In the genomic region with DNA sequence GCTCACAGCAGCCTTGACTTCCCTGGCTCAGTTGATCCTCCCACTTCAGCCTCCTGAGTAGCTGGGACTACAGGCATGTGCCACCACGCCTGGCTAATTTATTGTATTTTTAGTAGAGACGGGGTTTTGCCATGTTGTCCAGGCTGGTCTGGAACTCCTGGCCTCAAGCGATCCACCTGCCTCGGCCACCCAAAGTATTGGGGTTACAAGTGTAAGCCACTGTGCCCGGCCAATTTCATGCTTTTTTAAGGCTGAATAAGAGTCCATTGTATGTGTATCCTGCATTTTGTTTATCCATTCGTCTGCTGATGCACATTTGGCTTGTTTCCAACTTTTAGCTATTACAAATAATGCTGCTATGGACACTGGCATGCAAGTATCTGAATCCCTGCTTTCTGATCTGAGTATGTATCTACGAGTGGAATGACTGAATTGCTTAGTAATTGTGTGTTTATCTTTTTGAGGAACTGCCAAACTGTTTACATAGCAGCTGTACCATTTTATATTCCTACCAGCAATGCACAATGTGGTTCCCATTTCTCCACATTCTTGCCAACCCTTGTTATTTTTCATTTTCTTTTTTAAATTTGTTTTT, we compare ENCODE assay signal across 12 cellular contexts. TPM values are rescaled to one million over a fixed set of nuclear protein-coding genes. Genes with fewer than 3 reads are reported as not detected.
DNase-seq lines count a peak whose midpoint lies in the region; ATAC-seq and TF ChIP-seq lines count a peak whose summit lies in the region.
"Had no signal": no experiment of that assay in that cellular context is flagged by ENCODE, and none has a peak within 500 bp of the region (broad histone marks: within the 10 kb centered on the region; RNA-seq: fewer than 3 reads in every experiment).

No MANE protein-coding gene starts in this region.

- ATAC-seq in left lung (peak; percentile 26), HG03378 (IDR thresholded peaks at IDR 0.05; ENCODE audit: unreplicated experiment) (no peak), HG02763 (IDR thresholded peaks at IDR 0.05; ENCODE audit: unreplicated experiment) (no peak)
- ATAC-seq: lower lobe of right lung, Right ventricle myocardium inferior had no signal

- H3K9me3 ChIP-seq in adipocyte (ENCODE audit: control insufficient read depth, low read length) (peaks cover 4% of the 10 kb centered on the region), left lung (no peaks in the 10 kb centered on the region)
- H3K9me3 ChIP-seq: lower lobe of right lung had no signal

- DNase-seq in DMS79 (lab: John Stamatoyannopoulos, UW) (peak; percentile 42), NCI-H2029 treated with DMSO at 0.1 percent for 48 hours (lab: John Stamatoyannopoulos, UW) (peak; percentile 75), adipocyte (ENCODE audit: low read depth) (peak; percentile 87), left lung (no peak)
- DNase-seq in activated naive CD4-positive, alpha-beta T cell treated with anti-CD3 and anti-CD28 coated beads, Interleukin-2, amount 50 U/mL, for 16 hours = no peak
- DNase-seq in activated CD8-positive, alpha-beta memory T cell treated with anti-CD3 and anti-CD28 coated beads, Interleukin-2, amount 50 U/mL, for 48 hours = no peak
- DNase-seq: activated naive CD8-positive, alpha-beta T cell treated with anti-CD3 and anti-CD28 coated beads for 36 hours; KG1; lower lobe of right lung had no signal

- H3K9ac ChIP-seq in adipocyte (ENCODE audit: low read length) = no peak overlapping the region

- H3K4me3 ChIP-seq in adipocyte (ENCODE audit: low read length) (no peak overlapping the region), left lung (no peak overlapping the region)
- H3K4me3 ChIP-seq: lower lobe of right lung had no signal

- H3K27me3 ChIP-seq in adipocyte (replicated peaks; ENCODE audit: control insufficient read depth, insufficient read depth, low read length) = no peaks in the 10 kb centered on the region
- no peaks in the 10 kb centered on the region for H3K27me3 ChIP-seq in left lung

- peak overlapping the region in 1 of 2 donors; percentile 11 for H3K27ac ChIP-seq in left lung
- H3K27ac ChIP-seq: lower lobe of right lung had no signal

- H3K4me1 ChIP-seq in adipocyte (ENCODE audit: control insufficient read depth, insufficient read depth, low read length) = peaks cover 26% of the 10 kb centered on the region
- H3K4me1 ChIP-seq in left lung = peaks cover 16 to 17% of the 10 kb centered on the region in 2 donors
- H3K4me1 ChIP-seq: lower lobe of right lung had no signal

- H3K36me3 ChIP-seq in adipocyte (ENCODE audit: control insufficient read depth, insufficient read depth, low read length, severe bottlenecking) = no peaks in the 10 kb centered on the region
- H3K36me3 ChIP-seq in left lung = no peaks in the 10 kb centered on the region
- H3K36me3 ChIP-seq: lower lobe of right lung had no signal

- intact Hi-C loops in left lung (cut with DNase I) = no loop called here

- TF ChIP-seq CTCF in left lung (IDR thresholded peaks at IDR 0.05) = no peak

RNA-seq across cellular contexts. Expression of a gene that starts 37.3 kb away (rescaled TPM):
- total RNA-seq in left lung = 10 to 100 TPM; 30.5 to 45.6 TPM

RNA-seq across cellular contexts. Expression of a gene that starts 53.2 kb away (rescaled TPM):
- total RNA-seq in left lung = 10 to 100 TPM; 27.1 to 29.4 TPM

Comparison
In these comparisons a context has a peak if more than half of its experiments do, and no peak if none do; other contexts are left out.
1. DNase-seq: peak in DMS79 (single experiment), NCI-H2029 treated with DMSO at 0.1 percent for 48 hours (single experiment) and adipocyte (single experiment); none in left lung (0 of 2), activated naive CD4-positive, alpha-beta T cell treated with anti-CD3 and anti-CD28 coated beads, Interleukin-2, amount 50 U/mL, for 16 hours (single experiment) and activated CD8-positive, alpha-beta memory T cell treated with anti-CD3 and anti-CD28 coated beads, Interleukin-2, amount 50 U/mL, for 48 hours (single experiment).